ENCODE assay signal across 9 cellular contexts in the genomic region with DNA sequence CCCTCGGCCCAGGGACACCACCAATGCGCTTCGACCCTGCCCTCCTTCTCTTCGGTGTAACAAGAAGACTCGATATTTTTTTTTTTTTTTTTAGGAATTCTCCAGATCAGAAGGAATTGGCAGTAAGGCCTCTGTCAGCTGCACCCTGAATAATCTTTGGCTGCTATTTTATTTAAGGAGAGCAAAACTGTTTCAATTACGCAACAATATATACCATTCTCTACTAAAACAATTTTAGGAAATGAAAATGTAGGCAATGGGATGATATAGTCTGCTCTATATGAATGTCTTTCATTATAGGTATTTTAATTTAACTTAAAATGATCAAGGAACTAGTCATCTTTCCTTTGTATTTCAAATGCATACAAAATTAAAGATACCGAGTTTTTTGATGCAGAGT. TPM values are rescaled to one million over a fixed set of nuclear protein-coding genes. Genes with fewer than 3 reads are reported as not detected.
DNase-seq lines count a peak whose midpoint lies in the region; ATAC-seq and TF ChIP-seq lines count a peak whose summit lies in the region.
"Had no signal": no experiment of that assay in that cellular context is flagged by ENCODE, and none has a peak within 500 bp of the region (broad histone marks: within the 10 kb centered on the region; RNA-seq: fewer than 3 reads in every experiment).

No MANE protein-coding gene starts in this region.

- ATAC-seq in HG03460 (IDR thresholded peaks at IDR 0.05; ENCODE audit: unreplicated experiment) (no peak), GM18861 (IDR thresholded peaks at IDR 0.05; ENCODE audit: unreplicated experiment) (no peak), GM21576 (IDR thresholded peaks at IDR 0.05; ENCODE audit: unreplicated experiment) (no peak)

- H3K9me3 ChIP-seq in BLaER1 treated with 17β-estradiol and CSF1 and Interleukin-3, amounts not matched to agents 10 nM and 100 nM (replicated peaks in 1 of 11), result peaks cover 0 to 5% (median 0%) of the 10 kb centered on the region in 11 experiments; a peak in 2 of 22 replicates
- H3K9me3 ChIP-seq in Loucy (ENCODE audit: insufficient read depth, low read depth, low read length), result no peaks in the 10 kb centered on the region
- no peaks in the 10 kb centered on the region for H3K9me3 ChIP-seq in endocrine pancreas (ENCODE audit: control insufficient read depth, low read length)
- H3K9me3 ChIP-seq in osteoblast (ENCODE audit: low read depth, low read length), result no peaks in the 10 kb centered on the region

- peaks cover 14 to 37% (median 21%) of the 10 kb centered on the region in 10 experiments; a peak in 19 of 20 replicates for H3K4me1 ChIP-seq in BLaER1 treated with 17β-estradiol and CSF1 and Interleukin-3, amounts not matched to agents 10 nM and 100 nM
- peaks cover 23% of the 10 kb centered on the region for H3K4me1 ChIP-seq in Loucy (ENCODE audit: insufficient read depth, low read length, poor library complexity, severe bottlenecking)
- no peaks in the 10 kb centered on the region for H3K4me1 ChIP-seq in endocrine pancreas (ENCODE audit: control insufficient read depth, insufficient read depth, low read length)
- H3K4me1 ChIP-seq in osteoblast (ENCODE audit: insufficient read depth, low read length), result peaks cover 16% of the 10 kb centered on the region

- H3K79me2 ChIP-seq in Loucy (ENCODE audit: insufficient read depth, low read length) (no peaks in the 10 kb centered on the region), osteoblast (ENCODE audit: insufficient read depth, low read length) (no peaks in the 10 kb centered on the region)

- H3K9ac ChIP-seq in BLaER1 treated with 17β-estradiol and CSF1 and Interleukin-3, amounts not matched to agents 10 nM and 100 nM, result no peak overlapping the region
- H3K9ac ChIP-seq in Loucy (ENCODE audit: low read depth, low read length, poor library complexity, severe bottlenecking) (peak overlapping the region; percentile 15), endocrine pancreas (ENCODE audit: control insufficient read depth, insufficient read depth, low read length) (no peak overlapping the region)

- H3K27ac ChIP-seq in BLaER1 treated with 17β-estradiol and CSF1 and Interleukin-3, amounts not matched to agents 10 nM and 100 nM, result no peak overlapping the region
- peak overlapping the region; percentile 98 for H3K27ac ChIP-seq in osteoblast (ENCODE audit: low read depth, low read length)

- H3K36me3 ChIP-seq in BLaER1 treated with 17β-estradiol and CSF1 and Interleukin-3, amounts not matched to agents 10 nM and 100 nM, result no peaks in the 10 kb centered on the region
- no peaks in the 10 kb centered on the region for H3K36me3 ChIP-seq in Loucy (ENCODE audit: insufficient read depth, low read length)
- H3K36me3 ChIP-seq in endocrine pancreas (ENCODE audit: control insufficient read depth, insufficient read depth, low read length), result no peaks in the 10 kb centered on the region
- no peaks in the 10 kb centered on the region for H3K36me3 ChIP-seq in osteoblast (ENCODE audit: insufficient read depth, low read length)

- no peaks in the 10 kb centered on the region for H3K9me2 ChIP-seq in Loucy (replicated peaks; ENCODE audit: low read depth, low read length)

- H3K4me2 ChIP-seq in BLaER1 treated with 17β-estradiol and CSF1 and Interleukin-3, amounts not matched to agents 10 nM and 100 nM, result peak overlapping the region; percentile 41 to 74 (median 54)
- H3K4me2 ChIP-seq in Loucy (ENCODE audit: low read depth, low read length, poor library complexity, severe bottlenecking) (peak overlapping the region; percentile 70), osteoblast (ENCODE audit: insufficient read depth, low read length) (peak overlapping the region; percentile 99)

- TF ChIP-seq CTCF in Loucy (conservative IDR thresholded peaks at IDR 0.05; ENCODE audit: low read length), result no peak
- no peak for TF ChIP-seq CTCF in osteoblast (IDR thresholded peaks at IDR 0.05; ENCODE audit: extremely low read depth, low read depth, low read length)

- DNase-seq in osteoblast (ENCODE audit: insufficient read length, low spot score, missing footprints) (no peak), kidney tubule cell (ENCODE audit: low spot score) (no peak)

- H3K27me3 ChIP-seq in BLaER1 treated with 17β-estradiol and CSF1 and Interleukin-3, amounts not matched to agents 10 nM and 100 nM, result no peaks in the 10 kb centered on the region
- H3K27me3 ChIP-seq in Loucy (ENCODE audit: insufficient read depth, low read length, poor library complexity, severe bottlenecking) (no peaks in the 10 kb centered on the region), endocrine pancreas (ENCODE audit: control insufficient read depth, insufficient read depth, low read length) (no peaks in the 10 kb centered on the region), osteoblast (ENCODE audit: insufficient read depth, low read length) (no peaks in the 10 kb centered on the region)

- peak overlapping the region in 4 of 10 experiments; percentile 11 to 51 (median 29); a peak in 6 of 20 replicates for H3K4me3 ChIP-seq in BLaER1 treated with 17β-estradiol and CSF1 and Interleukin-3, amounts not matched to agents 10 nM and 100 nM
- peak overlapping the region; percentile 69 for H3K4me3 ChIP-seq in Loucy (ENCODE audit: low read length, poor library complexity, severe bottlenecking)
- peak overlapping the region; percentile 53 for H3K4me3 ChIP-seq in endocrine pancreas (ENCODE audit: control insufficient read depth, insufficient read depth, low read length)
- no peak overlapping the region for H3K4me3 ChIP-seq in osteoblast (ENCODE audit: insufficient read depth, low read length)

- no peaks in the 10 kb centered on the region for H4K20me1 ChIP-seq in BLaER1 treated with 17β-estradiol and CSF1 and Interleukin-3, amounts not matched to agents 10 nM and 100 nM
- H4K20me1 ChIP-seq in Loucy (ENCODE audit: insufficient read depth, low read length, poor library complexity, severe bottlenecking), result no peaks in the 10 kb centered on the region
- H4K20me1 ChIP-seq in osteoblast (ENCODE audit: insufficient read depth, low read length), result no peaks in the 10 kb centered on the region

- H3F3A ChIP-seq in Loucy (ENCODE audit: low read depth), result 0 out of 2 replicates have a peak, but pooled peaks cover 3% of the 10 kb centered on the region

- H2AFZ ChIP-seq in Loucy (ENCODE audit: low read length) (peak overlapping the region; percentile 59; the same call in 1 of the 2 replicates), osteoblast (ENCODE audit: low read length) (no peak overlapping the region)

RNA-seq across cellular contexts. Expression of a gene that starts 13.3 kb away (rescaled TPM):
- total RNA-seq in osteoblast, result 9.0 and 9.4 TPM in 2 replicates

RNA-seq across cellular contexts. Expression of a gene that starts 14.7 kb away (rescaled TPM):
- 6.2 and 6.9 TPM in 2 replicates for total RNA-seq in osteoblast

RNA-seq across cellular contexts. Expression of a gene that starts 20.1 kb away (rescaled TPM):
- total RNA-seq in osteoblast, result 2.2 and 3.5 TPM in 2 replicates

RNA-seq across cellular contexts. Expression of a gene that starts 36.3 kb away (rescaled TPM):
- total RNA-seq in osteoblast, result 39.5 and 49.6 TPM in 2 replicates

RNA-seq across cellular contexts. Expression of a gene that starts 53.1 kb away (rescaled TPM):
- total RNA-seq in osteoblast, result not detected in 2 replicates
- total RNA-seq: G401 had no signal
